ENCODE assay signal across 23 cellular contexts in the genomic region with DNA sequence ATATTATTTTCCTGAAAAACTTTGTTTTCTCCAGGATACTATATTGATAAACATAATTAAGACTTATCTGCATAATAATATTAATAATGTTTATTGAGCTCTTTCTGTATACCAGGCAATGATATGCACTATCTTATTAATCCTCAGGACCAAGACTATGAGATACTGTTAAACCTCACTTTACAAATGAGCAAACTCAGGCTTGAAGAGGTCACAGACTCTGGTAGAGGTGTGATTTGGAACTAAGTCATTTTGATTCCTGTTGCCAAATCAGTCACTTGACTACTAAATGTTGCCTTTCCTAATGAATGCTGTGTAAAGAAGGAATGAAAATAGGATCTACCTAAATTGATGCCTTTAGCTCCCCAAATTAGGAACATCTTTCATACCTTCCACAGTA.
"Had no signal": no experiment of that assay in that cellular context is flagged by ENCODE, and none has a peak within 500 bp of the region (broad histone marks: within the 10 kb centered on the region; RNA-seq: fewer than 3 reads in every experiment).

No MANE protein-coding gene starts in this region.

- H3K36me3 ChIP-seq: esophagus muscularis mucosa, gastroesophageal sphincter, lower lobe of right lung had no signal

- H3K9me3 ChIP-seq: esophagus muscularis mucosa, gastroesophageal sphincter, heart right ventricle, left lung, lower lobe of right lung, mucosa of descending colon had no signal

- H3K4me3 ChIP-seq: coronary artery, dorsolateral prefrontal cortex, esophagus muscularis mucosa, gastroesophageal sphincter, heart right ventricle, left lung, lower lobe of right lung, mucosa of descending colon had no signal

- H3K27ac ChIP-seq: coronary artery, dorsolateral prefrontal cortex, esophagus muscularis mucosa, foreskin keratinocyte, gastroesophageal sphincter, heart right ventricle, left lung, lower lobe of right lung had no signal

- FAIRE-seq: colon, endothelial cell of umbilical vein, frontal cortex, islet of Langerhans had no signal

- DNase-seq: dermis blood vessel endothelial cell; dorsolateral prefrontal cortex; effector CD4-positive, alpha-beta T cell; effector memory CD4-positive, alpha-beta T cell; foreskin keratinocyte; glutamatergic neuron; head of caudate nucleus; heart right ventricle; hippocampal formation; left cardiac atrium; left ventricle myocardium superior; lower lobe of right lung; mesenchymal stem cell; mucosa of descending colon; naive B cell had no signal

- H3K27me3 ChIP-seq: dorsolateral prefrontal cortex, esophagus muscularis mucosa, foreskin keratinocyte, gastroesophageal sphincter, heart right ventricle, left lung had no signal

- ATAC-seq: foreskin keratinocyte, gastroesophageal sphincter, heart right ventricle, left cardiac atrium, left lung, left ventricle myocardium superior, lower lobe of right lung, mucosa of descending colon had no signal
